1 cellular context compared by ENCODE assay signal in genomic region chr13:109154146-109154545, GRCh38.
TF ChIP-seq lines count a peak whose summit lies in the region.

No MANE protein-coding gene starts in this region.

TF ChIP-seq in WTC11, 78 proteins besides CTCF, POLR2A, EP300 and RAD21 (continued from another document):
- TF ChIP-seq ARID4B (CRISPR knock-in tag; IDR thresholded peaks at IDR 0.05; ENCODE audit: borderline replicate concordance) (no peak), CBFB (CRISPR knock-in tag; IDR thresholded peaks at IDR 0.05; ENCODE audit: low read depth) (no peak), ZNF232 (CRISPR knock-in tag; IDR thresholded peaks at IDR 0.05) (no peak), FOXP4 (CRISPR knock-in tag; IDR thresholded peaks at IDR 0.05) (no peak), HMGA2 (CRISPR knock-in tag; IDR thresholded peaks at IDR 0.05) (no peak), FOXJ3 (CRISPR knock-in tag; IDR thresholded peaks at IDR 0.05; ENCODE audit: borderline replicate concordance) (no peak)
- TF ChIP-seq, protein P1, sequence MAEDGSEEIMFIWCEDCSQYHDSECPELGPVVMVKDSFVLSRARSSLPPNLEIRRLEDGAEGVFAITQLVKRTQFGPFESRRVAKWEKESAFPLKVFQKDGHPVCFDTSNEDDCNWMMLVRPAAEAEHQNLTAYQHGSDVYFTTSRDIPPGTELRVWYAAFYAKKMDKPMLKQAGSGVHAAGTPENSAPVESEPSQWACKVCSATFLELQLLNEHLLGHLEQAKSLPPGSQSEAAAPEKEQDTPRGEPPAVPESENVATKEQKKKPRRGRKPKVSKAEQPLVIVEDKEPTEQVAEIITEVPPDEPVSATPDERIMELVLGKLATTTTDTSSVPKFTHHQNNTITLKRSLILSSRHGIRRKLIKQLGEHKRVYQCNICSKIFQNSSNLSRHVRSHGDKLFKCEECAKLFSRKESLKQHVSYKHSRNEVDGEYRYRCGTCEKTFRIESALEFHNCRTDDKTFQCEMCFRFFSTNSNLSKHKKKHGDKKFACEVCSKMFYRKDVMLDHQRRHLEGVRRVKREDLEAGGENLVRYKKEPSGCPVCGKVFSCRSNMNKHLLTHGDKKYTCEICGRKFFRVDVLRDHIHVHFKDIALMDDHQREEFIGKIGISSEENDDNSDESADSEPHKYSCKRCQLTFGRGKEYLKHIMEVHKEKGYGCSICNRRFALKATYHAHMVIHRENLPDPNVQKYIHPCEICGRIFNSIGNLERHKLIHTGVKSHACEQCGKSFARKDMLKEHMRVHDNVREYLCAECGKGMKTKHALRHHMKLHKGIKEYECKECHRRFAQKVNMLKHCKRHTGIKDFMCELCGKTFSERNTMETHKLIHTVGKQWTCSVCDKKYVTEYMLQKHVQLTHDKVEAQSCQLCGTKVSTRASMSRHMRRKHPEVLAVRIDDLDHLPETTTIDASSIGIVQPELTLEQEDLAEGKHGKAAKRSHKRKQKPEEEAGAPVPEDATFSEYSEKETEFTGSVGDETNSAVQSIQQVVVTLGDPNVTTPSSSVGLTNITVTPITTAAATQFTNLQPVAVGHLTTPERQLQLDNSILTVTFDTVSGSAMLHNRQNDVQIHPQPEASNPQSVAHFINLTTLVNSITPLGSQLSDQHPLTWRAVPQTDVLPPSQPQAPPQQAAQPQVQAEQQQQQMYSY (CRISPR knock-in tag; IDR thresholded peaks at IDR 0.05) = no peak
- TF ChIP-seq, protein P2, sequence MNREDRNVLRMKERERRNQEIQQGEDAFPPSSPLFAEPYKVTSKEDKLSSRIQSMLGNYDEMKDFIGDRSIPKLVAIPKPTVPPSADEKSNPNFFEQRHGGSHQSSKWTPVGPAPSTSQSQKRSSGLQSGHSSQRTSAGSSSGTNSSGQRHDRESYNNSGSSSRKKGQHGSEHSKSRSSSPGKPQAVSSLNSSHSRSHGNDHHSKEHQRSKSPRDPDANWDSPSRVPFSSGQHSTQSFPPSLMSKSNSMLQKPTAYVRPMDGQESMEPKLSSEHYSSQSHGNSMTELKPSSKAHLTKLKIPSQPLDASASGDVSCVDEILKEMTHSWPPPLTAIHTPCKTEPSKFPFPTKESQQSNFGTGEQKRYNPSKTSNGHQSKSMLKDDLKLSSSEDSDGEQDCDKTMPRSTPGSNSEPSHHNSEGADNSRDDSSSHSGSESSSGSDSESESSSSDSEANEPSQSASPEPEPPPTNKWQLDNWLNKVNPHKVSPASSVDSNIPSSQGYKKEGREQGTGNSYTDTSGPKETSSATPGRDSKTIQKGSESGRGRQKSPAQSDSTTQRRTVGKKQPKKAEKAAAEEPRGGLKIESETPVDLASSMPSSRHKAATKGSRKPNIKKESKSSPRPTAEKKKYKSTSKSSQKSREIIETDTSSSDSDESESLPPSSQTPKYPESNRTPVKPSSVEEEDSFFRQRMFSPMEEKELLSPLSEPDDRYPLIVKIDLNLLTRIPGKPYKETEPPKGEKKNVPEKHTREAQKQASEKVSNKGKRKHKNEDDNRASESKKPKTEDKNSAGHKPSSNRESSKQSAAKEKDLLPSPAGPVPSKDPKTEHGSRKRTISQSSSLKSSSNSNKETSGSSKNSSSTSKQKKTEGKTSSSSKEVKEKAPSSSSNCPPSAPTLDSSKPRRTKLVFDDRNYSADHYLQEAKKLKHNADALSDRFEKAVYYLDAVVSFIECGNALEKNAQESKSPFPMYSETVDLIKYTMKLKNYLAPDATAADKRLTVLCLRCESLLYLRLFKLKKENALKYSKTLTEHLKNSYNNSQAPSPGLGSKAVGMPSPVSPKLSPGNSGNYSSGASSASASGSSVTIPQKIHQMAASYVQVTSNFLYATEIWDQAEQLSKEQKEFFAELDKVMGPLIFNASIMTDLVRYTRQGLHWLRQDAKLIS (CRISPR knock-in tag; IDR thresholded peaks at IDR 0.05; ENCODE audit: borderline replicate concordance) = no peak
- TF ChIP-seq, protein P3, sequence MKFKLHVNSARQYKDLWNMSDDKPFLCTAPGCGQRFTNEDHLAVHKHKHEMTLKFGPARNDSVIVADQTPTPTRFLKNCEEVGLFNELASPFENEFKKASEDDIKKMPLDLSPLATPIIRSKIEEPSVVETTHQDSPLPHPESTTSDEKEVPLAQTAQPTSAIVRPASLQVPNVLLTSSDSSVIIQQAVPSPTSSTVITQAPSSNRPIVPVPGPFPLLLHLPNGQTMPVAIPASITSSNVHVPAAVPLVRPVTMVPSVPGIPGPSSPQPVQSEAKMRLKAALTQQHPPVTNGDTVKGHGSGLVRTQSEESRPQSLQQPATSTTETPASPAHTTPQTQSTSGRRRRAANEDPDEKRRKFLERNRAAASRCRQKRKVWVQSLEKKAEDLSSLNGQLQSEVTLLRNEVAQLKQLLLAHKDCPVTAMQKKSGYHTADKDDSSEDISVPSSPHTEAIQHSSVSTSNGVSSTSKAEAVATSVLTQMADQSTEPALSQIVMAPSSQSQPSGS (CRISPR knock-in tag; IDR thresholded peaks at IDR 0.05; ENCODE audit: borderline replicate concordance, low read depth) = no peak
- TF ChIP-seq, protein P4, sequence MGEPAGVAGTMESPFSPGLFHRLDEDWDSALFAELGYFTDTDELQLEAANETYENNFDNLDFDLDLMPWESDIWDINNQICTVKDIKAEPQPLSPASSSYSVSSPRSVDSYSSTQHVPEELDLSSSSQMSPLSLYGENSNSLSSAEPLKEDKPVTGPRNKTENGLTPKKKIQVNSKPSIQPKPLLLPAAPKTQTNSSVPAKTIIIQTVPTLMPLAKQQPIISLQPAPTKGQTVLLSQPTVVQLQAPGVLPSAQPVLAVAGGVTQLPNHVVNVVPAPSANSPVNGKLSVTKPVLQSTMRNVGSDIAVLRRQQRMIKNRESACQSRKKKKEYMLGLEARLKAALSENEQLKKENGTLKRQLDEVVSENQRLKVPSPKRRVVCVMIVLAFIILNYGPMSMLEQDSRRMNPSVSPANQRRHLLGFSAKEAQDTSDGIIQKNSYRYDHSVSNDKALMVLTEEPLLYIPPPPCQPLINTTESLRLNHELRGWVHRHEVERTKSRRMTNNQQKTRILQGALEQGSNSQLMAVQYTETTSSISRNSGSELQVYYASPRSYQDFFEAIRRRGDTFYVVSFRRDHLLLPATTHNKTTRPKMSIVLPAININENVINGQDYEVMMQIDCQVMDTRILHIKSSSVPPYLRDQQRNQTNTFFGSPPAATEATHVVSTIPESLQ (CRISPR knock-in tag; IDR thresholded peaks at IDR 0.05) = no peak
